Comparison of ENCODE assay signal across 8 cellular contexts in genomic region chr2:87076253-87077027, GRCh38. TPM values are rescaled to one million over a fixed set of nuclear protein-coding genes. Genes with fewer than 3 reads are reported as not detected.
A peak's percentile ranks its signal among the peaks of the same experiment; 100 is the strongest.
DNase-seq lines count a peak whose midpoint lies in the region; ATAC-seq and FAIRE-seq lines count a peak whose summit lies in the region.
"Not testable (repeated sequence)": the region's sequence is repeated elsewhere in the genome, so short reads cannot be mapped to it uniquely, and the experiment has no call there.

No MANE protein-coding gene starts in this region.

- peak overlapping the region in 1 of 2 donors; percentile 59 for H3K4me3 ChIP-seq in CD4-positive, alpha-beta memory T cell (ENCODE audit: low read length in 2 of 2)

- not testable (repeated sequence) for H3K4me1 Mint-ChIP-seq in CD4-positive, alpha-beta memory T cell; natural killer cell treated with Interleukin-12 subunit alpha and Interleukin-12 subunit beta and Interleukin-15 and Interleukin-18, amount 100 ng/mL, for 72 hours (ENCODE audit: low read depth in 2 of 2)

- H3K4me1 ChIP-seq in CD4-positive, alpha-beta memory T cell (ENCODE audit: insufficient read depth, low read length), result not testable (repeated sequence)

- H3K36me3 Mint-ChIP-seq in CD4-positive, alpha-beta memory T cell; natural killer cell treated with Interleukin-12 subunit alpha and Interleukin-12 subunit beta and Interleukin-15 and Interleukin-18, amount 100 ng/mL, for 72 hours: not testable (repeated sequence)

- POLR2A ChIA-PET in CD4-positive, alpha-beta memory T cell (lab: Charles Lee; ENCODE audit: partially characterized antibody), result not testable (repeated sequence)

- H3K27ac Mint-ChIP-seq in CD4-positive, alpha-beta memory T cell, result peak overlapping the region; percentile 92 to 97 (median 94)
- peak overlapping the region; percentile 95 to 96 for H3K27ac Mint-ChIP-seq in natural killer cell treated with Interleukin-12 subunit alpha and Interleukin-12 subunit beta and Interleukin-15 and Interleukin-18, amount 100 ng/mL, for 72 hours

- H3K4me3 Mint-ChIP-seq in CD4-positive, alpha-beta memory T cell, result peak overlapping the region; percentile 88 to 95 (median 92)
- H3K4me3 Mint-ChIP-seq in natural killer cell treated with Interleukin-12 subunit alpha and Interleukin-12 subunit beta and Interleukin-15 and Interleukin-18, amount 100 ng/mL, for 72 hours, result peak overlapping the region; percentile 94

- H3K27me3 ChIP-seq in CD4-positive, alpha-beta memory T cell (ENCODE audit: insufficient read depth, low read length), result not testable (repeated sequence)

- not testable (repeated sequence) for H3K9me3 ChIP-seq in CD4-positive, alpha-beta memory T cell (ENCODE audit: control insufficient read depth in 1 of 2, low read length in 2 of 2)

- not testable (repeated sequence) for H3K36me3 ChIP-seq in CD4-positive, alpha-beta memory T cell (ENCODE audit: insufficient read depth, low read length)

- CTCF ChIA-PET in CD4-positive, alpha-beta memory T cell (lab: Charles Lee; ENCODE audit: partially characterized antibody), result not testable (repeated sequence)

- not testable (repeated sequence) for H3K9me3 Mint-ChIP-seq in CD4-positive, alpha-beta memory T cell; natural killer cell treated with Interleukin-12 subunit alpha and Interleukin-12 subunit beta and Interleukin-15 and Interleukin-18, amount 100 ng/mL, for 72 hours

- DNase-seq in CD4-positive, alpha-beta memory T cell, result peak; percentile 92 to 95 (median 94)
- DNase-seq in SW480 (ENCODE audit: low spot score), result peak; percentile 91
- DNase-seq in activated naive CD8-positive, alpha-beta T cell treated with anti-CD3 and anti-CD28 coated beads, Interleukin-2, amount 50 U/mL, for 16 hours (ENCODE audit: low read depth, low spot score), result peak; percentile 82
- DNase-seq in frontal cortex (ENCODE audit: low spot score in 2 of 2), result peak in 1 of 2 donors; percentile 63
- peak; percentile 94 for DNase-seq in natural killer cell treated with Interleukin-12 subunit alpha and Interleukin-12 subunit beta and Interleukin-15 and Interleukin-18, amount 100 ng/mL, for 72 hours (ENCODE audit: low spot score)
- DNase-seq in stimulated activated CD8-positive, alpha-beta memory T cell treated with anti-CD3 and anti-CD28 coated beads, Interleukin-2, amount 100 ng/mL, for 48 hours (ENCODE audit: low read depth in 2 of 2), result peak; percentile 76 to 88

- H3K27me3 Mint-ChIP-seq in CD4-positive, alpha-beta memory T cell; natural killer cell treated with Interleukin-12 subunit alpha and Interleukin-12 subunit beta and Interleukin-15 and Interleukin-18, amount 100 ng/mL, for 72 hours: not testable (repeated sequence)

- ATAC-seq in GM19452 (IDR thresholded peaks at IDR 0.05; ENCODE audit: unreplicated experiment) (peak; percentile 90), HG03342 (IDR thresholded peaks at IDR 0.05; ENCODE audit: unreplicated experiment) (peak; percentile 89)
- peak; percentile 96 for ATAC-seq in natural killer cell treated with Interleukin-12 subunit alpha and Interleukin-12 subunit beta and Interleukin-15 and Interleukin-18, amount 100 ng/mL, for 72 hours

- intact Hi-C loops in CD4-positive, alpha-beta memory T cell (cut with micrococcal nuclease), result not testable (repeated sequence)

- FAIRE-seq in frontal cortex (lab: Jason Lieb, UNC), result peak; percentile 87

- H3K27ac ChIP-seq in CD4-positive, alpha-beta memory T cell (ENCODE audit: low read depth, low read length), result peak overlapping the region; percentile 56

RNA-seq across cellular contexts. Expression of gene PLGLB1, which starts 54.8 kb away (rescaled TPM):
- 10 to 100 TPM; 11.7 to 17.8 TPM for total RNA-seq in CD4-positive, alpha-beta memory T cell
- 1 to 10 TPM in 1 of 2 donors, under 1 TPM in 1; 0.79 to 2.2 TPM for polyA plus RNA-seq in CD4-positive, alpha-beta memory T cell
- total RNA-seq in frontal cortex, result 9.4 TPM
- 1 to 10 TPM in 1 of 2 donors, not detected in 1; 2.4 TPM for total RNA-seq in natural killer cell treated with Interleukin-12 subunit alpha and Interleukin-12 subunit beta and Interleukin-15 and Interleukin-18, amount 100 ng/mL, for 72 hours
